15 cellular contexts compared by ENCODE assay signal in genomic region chr16:4380131-4381063, GRCh38. TPM values are rescaled to one million over a fixed set of nuclear protein-coding genes. Genes with fewer than 3 reads are reported as not detected.
DNase-seq lines count a peak whose midpoint lies in the region; ATAC-seq, FAIRE-seq and TF ChIP-seq lines count a peak whose summit lies in the region.
"Had no signal": no experiment of that assay in that cellular context is flagged by ENCODE, and none has a peak within 500 bp of the region (broad histone marks: within the 10 kb centered on the region; RNA-seq: fewer than 3 reads in every experiment).

No MANE protein-coding gene starts in this region.

- H2AK5ac ChIP-seq in mesenchymal stem cell (ENCODE audit: low read length, severe bottlenecking), result no peak overlapping the region

- no peak overlapping the region for H3K4me2 ChIP-seq in mesenchymal stem cell (ENCODE audit: low read length, poor library complexity, severe bottlenecking)

- H3K4me1 ChIP-seq in mesenchymal stem cell (ENCODE audit: control insufficient read depth, insufficient read depth, low read depth, low read length), result peaks cover 79% of the 10 kb centered on the region

- H3K4me3 ChIP-seq in mesenchymal stem cell (ENCODE audit: insufficient read depth in 1 of 2, low read depth in 1 of 2, low read length in 2 of 2) (no peak overlapping the region), WERI-Rb-1 (ENCODE audit: low read depth, low read length) (no peak overlapping the region)

- no peak overlapping the region for H3K4ac ChIP-seq in mesenchymal stem cell (ENCODE audit: low read depth in 1 of 2, low read length in 2 of 2)

- H3K27me3 ChIP-seq in mesenchymal stem cell (ENCODE audit: control insufficient read depth in 1 of 2, insufficient read depth in 1 of 2, low read length in 2 of 2) (no peaks in the 10 kb centered on the region), WERI-Rb-1 (ENCODE audit: insufficient read depth, low read depth, severe bottlenecking) (no peaks in the 10 kb centered on the region)

- FAIRE-seq in urothelium cell line (lab: Jason Lieb, UNC), result peak; percentile 56

- H4K8ac ChIP-seq in mesenchymal stem cell (ENCODE audit: low read length), result no peak overlapping the region

- no peak overlapping the region for H2BK5ac ChIP-seq in mesenchymal stem cell (ENCODE audit: low read depth, low read length, poor library complexity, severe bottlenecking)

- H3K9me3 Mint-ChIP-seq in activated naive CD8-positive, alpha-beta T cell treated with anti-CD3 and anti-CD28 coated beads, Interleukin-2, amount 50 U/mL, for 24 hours, result no peaks in the 10 kb centered on the region
- H3K9me3 Mint-ChIP-seq in activated naive CD8-positive, alpha-beta T cell treated with anti-CD3 and anti-CD28 coated beads for 36 hours, result no peaks in the 10 kb centered on the region

- H3K36me3 ChIP-seq in mesenchymal stem cell (ENCODE audit: control insufficient read depth in 1 of 2, insufficient read depth in 2 of 2, low read depth in 1 of 2, low read length in 2 of 2) (peaks cover 61 to 80% of the 10 kb centered on the region in 2 experiments), WERI-Rb-1 (no peaks in the 10 kb centered on the region)

- no peaks in the 10 kb centered on the region for H3K36me3 Mint-ChIP-seq in activated naive CD8-positive, alpha-beta T cell treated with anti-CD3 and anti-CD28 coated beads, Interleukin-2, amount 50 U/mL, for 24 hours (ENCODE audit: low read depth)
- H3K36me3 Mint-ChIP-seq in activated naive CD8-positive, alpha-beta T cell treated with anti-CD3 and anti-CD28 coated beads for 36 hours, result no peaks in the 10 kb centered on the region

- H2BK15ac ChIP-seq in mesenchymal stem cell (ENCODE audit: low read depth, poor library complexity, severe bottlenecking), result no peak overlapping the region

- H3K9me3 ChIP-seq in mesenchymal stem cell (ENCODE audit: control insufficient read depth, low read length) (no peaks in the 10 kb centered on the region), WERI-Rb-1 (ENCODE audit: severe bottlenecking) (no peaks in the 10 kb centered on the region)

- H2AFZ ChIP-seq in mesenchymal stem cell (ENCODE audit: low read depth, low read length), result no peak overlapping the region

- no peak overlapping the region for H2BK12ac ChIP-seq in mesenchymal stem cell (ENCODE audit: low read length in 2 of 2)

- H3K4me3 Mint-ChIP-seq in activated naive CD8-positive, alpha-beta T cell treated with anti-CD3 and anti-CD28 coated beads, Interleukin-2, amount 50 U/mL, for 24 hours, result no peak overlapping the region
- H3K4me3 Mint-ChIP-seq in activated naive CD8-positive, alpha-beta T cell treated with anti-CD3 and anti-CD28 coated beads for 36 hours, result no peak overlapping the region

- WGBS in mesenchymal stem cell, result 88% methylated on average over 25 of the region's 26 CpGs

- H2BK120ac ChIP-seq in mesenchymal stem cell (ENCODE audit: low read depth, low read length), result no peak overlapping the region

- TF ChIP-seq CTCF in WERI-Rb-1 (IDR thresholded peaks at IDR 0.05; ENCODE audit: low read depth, low read length), result no peak

- peak overlapping the region; percentile 22 for H3K27ac Mint-ChIP-seq in activated naive CD8-positive, alpha-beta T cell treated with anti-CD3 and anti-CD28 coated beads, Interleukin-2, amount 50 U/mL, for 24 hours
- no peak overlapping the region for H3K27ac Mint-ChIP-seq in activated naive CD8-positive, alpha-beta T cell treated with anti-CD3 and anti-CD28 coated beads for 36 hours

- H3K79me1 ChIP-seq in mesenchymal stem cell (replicated peaks; ENCODE audit: low read length, poor library complexity, severe bottlenecking), result peaks cover 42% of the 10 kb centered on the region

- H3K4me1 Mint-ChIP-seq in activated naive CD8-positive, alpha-beta T cell treated with anti-CD3 and anti-CD28 coated beads, Interleukin-2, amount 50 U/mL, for 24 hours, result no peaks in the 10 kb centered on the region
- H3K4me1 Mint-ChIP-seq in activated naive CD8-positive, alpha-beta T cell treated with anti-CD3 and anti-CD28 coated beads for 36 hours, result no peaks in the 10 kb centered on the region

- H4K91ac ChIP-seq in mesenchymal stem cell (ENCODE audit: low read length), result no peak overlapping the region

- H3K14ac ChIP-seq in mesenchymal stem cell (ENCODE audit: low read length in 2 of 2), result no peak overlapping the region

- no peak overlapping the region for H3K23ac ChIP-seq in mesenchymal stem cell (ENCODE audit: low read length in 2 of 2)

- H3K9ac ChIP-seq in mesenchymal stem cell (ENCODE audit: low read length), result no peak overlapping the region

- no peak overlapping the region for H3K18ac ChIP-seq in mesenchymal stem cell (ENCODE audit: low read depth in 1 of 2, low read length in 2 of 2)

- no peaks in the 10 kb centered on the region for H3K27me3 Mint-ChIP-seq in activated naive CD8-positive, alpha-beta T cell treated with anti-CD3 and anti-CD28 coated beads, Interleukin-2, amount 50 U/mL, for 24 hours
- no peaks in the 10 kb centered on the region for H3K27me3 Mint-ChIP-seq in activated naive CD8-positive, alpha-beta T cell treated with anti-CD3 and anti-CD28 coated beads for 36 hours

- ATAC-seq in activated naive CD8-positive, alpha-beta T cell treated with anti-CD3 and anti-CD28 coated beads, Interleukin-2, amount 50 U/mL, for 24 hours, result no peak
- ATAC-seq: HCT116 had no signal

- DNase-seq in activated naive CD8-positive, alpha-beta T cell treated with anti-CD3 and anti-CD28 coated beads, Interleukin-2, amount 50 U/mL, for 24 hours, result no peak
- no peak for DNase-seq in activated naive CD8-positive, alpha-beta T cell treated with anti-CD3 and anti-CD28 coated beads for 36 hours
- DNase-seq in mesenchymal stem cell, result no peak
- DNase-seq in urothelium cell line (ENCODE audit: low spot score), result no peak
- DNase-seq in NCI-H1105 treated with DMSO at 0.1 percent for 48 hours (lab: John Stamatoyannopoulos, UW), result no peak
- DNase-seq in WERI-Rb-1, result no peak
- DNase-seq in cerebellum (ENCODE audit: low spot score), result no peak
- DNase-seq: ACHN; activated CD8-positive, alpha-beta memory T cell treated with anti-CD3 and anti-CD28 coated beads for 24 hours; COR-L47; NCI-H2029 treated with DMSO at 0.1 percent for 48 hours; stimulated activated naive CD4-positive, alpha-beta T cell had no signal

- H3K27ac ChIP-seq in cingulate gyrus (ENCODE audit: low read depth, low read length) (peak overlapping the region; percentile 54), mesenchymal stem cell (ENCODE audit: low read length, poor library complexity, severe bottlenecking) (peak overlapping the region; percentile 2), WERI-Rb-1 (no peak overlapping the region)
- H3K27ac ChIP-seq: HL-60 had no signal

RNA-seq across cellular contexts. Expression of gene VASN, which starts 8.7 kb away (rescaled TPM):
- under 1 TPM in 1 of 2 experiments, not detected in 1; 0.08 TPM for total RNA-seq in activated naive CD8-positive, alpha-beta T cell treated with anti-CD3 and anti-CD28 coated beads for 36 hours
- polyA plus RNA-seq in mesenchymal stem cell (2013, experiment 1 of 2), result 127 TPM
- 127 TPM for polyA plus RNA-seq in mesenchymal stem cell (2013, experiment 2 of 2)
- total RNA-seq in cerebellum, result 2.4 TPM

RNA-seq across cellular contexts. Expression of gene PAM16, which starts 29.3 kb away (rescaled TPM):
- total RNA-seq in activated naive CD8-positive, alpha-beta T cell treated with anti-CD3 and anti-CD28 coated beads for 36 hours, result 10 to 100 TPM; 73.0 to 73.9 TPM
- polyA plus RNA-seq in mesenchymal stem cell (2013, experiment 1 of 2), result 39.3 TPM
- polyA plus RNA-seq in mesenchymal stem cell (2013, experiment 2 of 2), result 43.3 TPM
- total RNA-seq in cerebellum, result 19.1 TPM

RNA-seq across cellular contexts. Expression of gene CORO7, which starts 36.0 kb away (rescaled TPM):
- 10 to 100 TPM; 66.2 to 73.1 TPM for total RNA-seq in activated naive CD8-positive, alpha-beta T cell treated with anti-CD3 and anti-CD28 coated beads for 36 hours
- polyA plus RNA-seq in mesenchymal stem cell (2013, experiment 1 of 2), result 25.5 TPM
- 22.1 TPM for polyA plus RNA-seq in mesenchymal stem cell (2013, experiment 2 of 2)
- total RNA-seq in cerebellum, result 27.4 TPM

RNA-seq across cellular contexts. Expression of gene DNAJA3, which starts 45.3 kb away (rescaled TPM):
- 100 to 1,000 TPM; 103 to 107 TPM for total RNA-seq in activated naive CD8-positive, alpha-beta T cell treated with anti-CD3 and anti-CD28 coated beads for 36 hours
- polyA plus RNA-seq in mesenchymal stem cell (2013, experiment 1 of 2), result 27.3 TPM
- polyA plus RNA-seq in mesenchymal stem cell (2013, experiment 2 of 2), result 27.3 TPM
- 35.2 TPM for total RNA-seq in cerebellum
